Comparison of ENCODE assay signal across 23 cellular contexts in the genomic region with DNA sequence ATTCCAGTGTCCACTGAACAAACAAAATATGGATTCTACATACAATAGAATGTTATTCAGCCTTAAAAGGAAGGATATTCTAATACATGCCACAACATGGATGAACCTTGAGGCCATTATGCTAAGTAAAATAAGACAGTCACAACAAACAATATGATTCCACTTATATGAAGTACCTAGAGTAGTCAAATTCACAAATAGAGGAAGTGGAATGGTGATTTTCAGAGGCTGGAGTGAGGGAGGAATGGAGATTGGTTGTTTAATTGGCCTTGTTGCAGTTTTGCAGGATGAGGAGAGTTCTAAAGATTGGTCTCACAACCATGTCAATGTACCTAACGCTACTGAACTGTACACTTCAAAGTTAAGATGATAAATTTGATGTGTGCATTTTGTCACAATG.
"Had no signal": no experiment of that assay in that cellular context is flagged by ENCODE, and none has a peak within 500 bp of the region (broad histone marks: within the 10 kb centered on the region; RNA-seq: fewer than 3 reads in every experiment).

No MANE protein-coding gene starts in this region.

- H3K27me3 ChIP-seq: adrenal gland, Peyer's patch had no signal

- H3K4me3 ChIP-seq: adrenal gland, coronary artery, Peyer's patch, SJSA1 had no signal

- H3K27ac ChIP-seq: adrenal gland, coronary artery, Peyer's patch, RWPE1, SJSA1 had no signal

- H3K36me3 ChIP-seq: adrenal gland, Peyer's patch, SJSA1 had no signal

- ATAC-seq: activated CD8-positive, alpha-beta T cell treated with anti-CD3 and anti-CD28 coated beads, Interleukin-2, amount 10 ng/mL, durations not matched to agents 7 days and 5 days; SK-N-SH treated with all-trans-retinoic acid at 6 μM for 48 hours; WTC11 had no signal

- H3K4me1 ChIP-seq: adrenal gland, Peyer's patch, SJSA1 had no signal

- DNase-seq: activated CD4-positive, alpha-beta T cell treated with anti-CD3 and anti-CD28 coated beads for 48 hours; activated CD4-positive, alpha-beta T cell treated with anti-CD3 and anti-CD28 coated beads, Interleukin-2, amount 50 U/mL, for 4 hours; activated CD4-positive, CD25-positive, alpha-beta regulatory T cell treated with anti-CD3 and anti-CD28 coated beads, Interleukin-2, amount 50 U/mL, for 72 hours; activated CD8-positive, alpha-beta memory T cell treated with anti-CD3 and anti-CD28 coated beads, Interleukin-2, amount 50 U/mL, for 48 hours; activated CD8-positive, alpha-beta T cell treated with anti-CD3 and anti-CD28 coated beads, Interleukin-2, amount 10 ng/mL, durations not matched to agents 7 days and 5 days; activated naive CD4-positive, alpha-beta T cell treated with anti-CD3 and anti-CD28 coated beads, Interleukin-2, amount 50 U/mL, for 16 hours; activated naive CD8-positive, alpha-beta T cell treated with anti-CD3 and anti-CD28 coated beads, Interleukin-2, amount 10 ng/mL, durations not matched to agents 7 days and 5 days; activated T-cell treated with anti-CD3 and anti-CD28 coated beads, Interleukin-2, amount 50 U/mL, for 1 hour; adrenal gland; anterior cingulate cortex; MM.1S; NCI-H1092 treated with DMSO at 0.1 percent for 48 hours; NCI-H1417 treated with DMSO at 0.1 percent for 48 hours; NCI-H1694 treated with DMSO at 0.1 percent for 48 hours; NCI-H345; NCI-H524; Peyer's patch; SHP77 had no signal

- H3K9me3 ChIP-seq: adrenal gland, Peyer's patch, SJSA1 had no signal
